ENCODE assay signal across 8 cellular contexts in the genomic region with DNA sequence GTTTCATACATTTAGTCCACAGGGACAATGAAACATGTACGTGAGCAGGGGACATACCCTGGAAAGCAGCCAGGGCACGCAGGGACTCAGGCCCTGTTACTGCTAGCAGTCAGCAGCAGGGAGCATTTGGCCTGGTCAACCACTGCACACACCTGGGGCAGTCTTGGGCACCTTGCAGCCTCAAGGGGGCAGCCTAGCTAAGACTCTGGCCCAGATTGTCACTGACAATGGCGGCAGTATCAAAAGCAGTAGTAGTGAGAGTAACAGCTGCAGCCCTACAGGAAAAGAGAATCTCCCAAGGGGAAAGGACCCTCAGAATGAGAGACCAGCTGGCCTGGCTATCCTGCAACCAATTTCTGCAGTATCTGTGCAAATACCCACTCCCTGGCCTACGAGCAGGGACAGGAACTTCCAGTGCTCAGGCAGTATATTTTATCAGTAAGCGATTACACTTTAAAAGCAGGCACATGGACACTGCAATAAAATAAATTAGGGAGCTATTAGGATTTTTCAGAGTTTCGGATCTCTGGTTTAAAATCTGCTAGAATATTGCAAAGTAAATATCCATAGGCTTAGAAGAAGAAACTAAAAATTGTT.
DNase-seq lines count a peak whose midpoint lies in the region; ATAC-seq and TF ChIP-seq lines count a peak whose summit lies in the region.

No MANE protein-coding gene starts in this region.

- no peak overlapping the region for H3K27ac ChIP-seq in stomach

- DNase-seq in C1 segment of cervical spinal cord (lab: John Stamatoyannopoulos, UW) (peak in 10 of 14 donors; percentile 2 to 36 (median 14)), GM19238 (ENCODE audit: insufficient read length, low spot score) (peak; percentile 51), NCI-H748 (lab: John Stamatoyannopoulos, UW; ENCODE audit: unreplicated experiment) (peak; percentile 55), erythroblast (lab: John Stamatoyannopoulos, UW) (peak; percentile 59 to 64), stomach (peak; percentile 64)
- peak; percentile 12 to 15 (median 13) for DNase-seq in activated CD8-positive, alpha-beta memory T cell treated with anti-CD3 and anti-CD28 coated beads for 48 hours (ENCODE audit: low read depth in 2 of 3, low spot score in 2 of 3)
- no peak for DNase-seq in natural killer cell treated with Interleukin-12 subunit alpha and Interleukin-12 subunit beta and Interleukin-15 and Interleukin-18, amount 100 ng/mL, for 72 hours (ENCODE audit: low spot score)

- intact Hi-C loops in stomach (cut with DNase I; ENCODE audit: low total_unique reads), result no loop called here

- no peak overlapping the region for H3K4me3 Mint-ChIP-seq in natural killer cell treated with Interleukin-12 subunit alpha and Interleukin-12 subunit beta and Interleukin-15 and Interleukin-18, amount 100 ng/mL, for 72 hours

- H3K27me3 ChIP-seq in stomach, result no peaks in the 10 kb centered on the region

- no peak overlapping the region for H3K27ac Mint-ChIP-seq in natural killer cell treated with Interleukin-12 subunit alpha and Interleukin-12 subunit beta and Interleukin-15 and Interleukin-18, amount 100 ng/mL, for 72 hours

- TF ChIP-seq CTCF in stomach (IDR thresholded peaks at IDR 0.05), result peak in 5 of 7 experiments; percentile 28 to 52 (median 31)

- no peaks in the 10 kb centered on the region for H3K36me3 ChIP-seq in stomach

- H3K9me3 Mint-ChIP-seq in natural killer cell treated with Interleukin-12 subunit alpha and Interleukin-12 subunit beta and Interleukin-15 and Interleukin-18, amount 100 ng/mL, for 72 hours, result no peaks in the 10 kb centered on the region

- TF ChIP-seq POLR2A in erythroblast (IDR thresholded peaks at IDR 0.05; ENCODE audit: low read length) (no peak), stomach (IDR thresholded peaks at IDR 0.05) (no peak)

- no peak for TF ChIP-seq EP300 in stomach (IDR thresholded peaks at IDR 0.05)

- no peaks in the 10 kb centered on the region for H3K36me3 Mint-ChIP-seq in natural killer cell treated with Interleukin-12 subunit alpha and Interleukin-12 subunit beta and Interleukin-15 and Interleukin-18, amount 100 ng/mL, for 72 hours

- no peaks in the 10 kb centered on the region for H3K9me3 ChIP-seq in stomach

- peak; percentile 98 for ATAC-seq in HG03139 (IDR thresholded peaks at IDR 0.05; ENCODE audit: unreplicated experiment)
- ATAC-seq in natural killer cell treated with Interleukin-12 subunit alpha and Interleukin-12 subunit beta and Interleukin-15 and Interleukin-18, amount 100 ng/mL, for 72 hours, result peak; percentile 84 to 85

- peaks cover 0 to 6% (median 2%) of the 10 kb centered on the region in 4 donors for H3K4me1 ChIP-seq in stomach

- H3K27me3 Mint-ChIP-seq in natural killer cell treated with Interleukin-12 subunit alpha and Interleukin-12 subunit beta and Interleukin-15 and Interleukin-18, amount 100 ng/mL, for 72 hours, result no peaks in the 10 kb centered on the region

- peaks cover 10 to 11% of the 10 kb centered on the region in 2 donors for H3K4me1 Mint-ChIP-seq in natural killer cell treated with Interleukin-12 subunit alpha and Interleukin-12 subunit beta and Interleukin-15 and Interleukin-18, amount 100 ng/mL, for 72 hours (ENCODE audit: low read depth in 2 of 2)

- WGBS in stomach, 5 donors, result 51 to 70% (median 66%) methylated on average over 6 of the region's 6 CpGs

- H3K4me3 ChIP-seq in stomach, result no peak overlapping the region
